In genomic region chr7:1894906-1895663, GRCh38 we compare ENCODE assay signal across 26 cellular contexts.
DNase-seq lines count a peak whose midpoint lies in the region; ATAC-seq and TF ChIP-seq lines count a peak whose summit lies in the region.
"Had no signal": no experiment of that assay in that cellular context is flagged by ENCODE, and none has a peak within 500 bp of the region (broad histone marks: within the 10 kb centered on the region; RNA-seq: fewer than 3 reads in every experiment).

No MANE protein-coding gene starts in this region.

- no peak for ATAC-seq in heart left ventricle
- no peak for ATAC-seq in IMR-90 (ENCODE audit: low read depth)
- ATAC-seq in stimulated activated naive B cell treated with anti-CD40 and anti-IgM and Interleukin-4, amounts not matched to agents 10 μg/mL and 1 μg/mL and 100 μg/mL, for 72 hours (replicated peaks): no peak
- ATAC-seq in HG02623 (IDR thresholded peaks at IDR 0.05; ENCODE audit: unreplicated experiment): no peak

- peaks cover 5% of the 10 kb centered on the region for H3K27me3 Mint-ChIP-seq in endothelial cell (ENCODE audit: unreplicated experiment)
- H3K27me3 Mint-ChIP-seq in stimulated activated naive B cell treated with anti-CD40 and anti-IgM and Interleukin-4, amounts not matched to agents 10 μg/mL and 1 μg/mL and 100 μg/mL, for 72 hours: no peaks in the 10 kb centered on the region
- H3K27me3 Mint-ChIP-seq: activated naive CD8-positive, alpha-beta T cell had no signal

- no peak overlapping the region for H3K27ac Mint-ChIP-seq in endothelial cell (ENCODE audit: unreplicated experiment)
- peak overlapping the region; percentile 37 for H3K27ac Mint-ChIP-seq in stimulated activated naive B cell treated with anti-CD40 and anti-IgM and Interleukin-4, amounts not matched to agents 10 μg/mL and 1 μg/mL and 100 μg/mL, for 72 hours
- H3K27ac Mint-ChIP-seq: activated naive CD8-positive, alpha-beta T cell had no signal

- no peak overlapping the region for H3K4me2 ChIP-seq in IMR-90 (ENCODE audit: low read depth, low read length)

- H3K4me3 ChIP-seq in heart left ventricle (no peak overlapping the region), IMR-90 (ENCODE audit: insufficient read depth, low read depth, low read length) (no peak overlapping the region)
- H3K4me3 ChIP-seq: breast epithelium, colonic mucosa, HAP-1, SJSA1, suprapubic skin, upper lobe of left lung had no signal

- dilution Hi-C loops in IMR-90 (cut with HindIII; ENCODE audit: low sequenced_read_pairs, unreplicated experiment): no loop called here

- peak overlapping the region; percentile 50 for H2AK9ac ChIP-seq in IMR-90 (replicated peaks; ENCODE audit: low read depth, low read length, poor library complexity)

- POLR2A ChIA-PET in IMR-90 (lab: Charles Lee; ENCODE audit: unreplicated experiment): no interaction called here

- H2BK15ac ChIP-seq in IMR-90 (ENCODE audit: low read depth, low read length): no peak overlapping the region

- peaks cover 0 to 22% (median 0%) of the 10 kb centered on the region in 9 donors for H3K36me3 ChIP-seq in heart left ventricle
- H3K36me3 ChIP-seq in IMR-90 (ENCODE audit: control insufficient read depth, insufficient read depth, low read length): peaks cover 7% of the 10 kb centered on the region; the same call in 1 of the 2 replicates
- H3K36me3 ChIP-seq: breast epithelium, colonic mucosa, HAP-1, SJSA1 had no signal

- no peak for TF ChIP-seq POLR2A in heart left ventricle (IDR thresholded peaks at IDR 0.05)
- TF ChIP-seq POLR2A in IMR-90 (IDR thresholded peaks at IDR 0.05; ENCODE audit: low read depth, low read length): no peak

- H3K9me3 ChIP-seq in heart left ventricle (no peaks in the 10 kb centered on the region), IMR-90 (ENCODE audit: control insufficient read depth, insufficient read depth, low read length) (no peaks in the 10 kb centered on the region)
- H3K9me3 ChIP-seq: breast epithelium, colonic mucosa, HAP-1, neutrophil, SJSA1, suprapubic skin, upper lobe of left lung had no signal

- H3K4me1 ChIP-seq in heart left ventricle (peaks cover 0 to 22% (median 9%) of the 10 kb centered on the region in 12 donors), IMR-90 (ENCODE audit: control insufficient read depth, insufficient read depth, low read length) (peaks cover 10% of the 10 kb centered on the region)
- H3K4me1 ChIP-seq: breast epithelium, colonic mucosa, HAP-1, SJSA1, suprapubic skin, upper lobe of left lung had no signal

- H3K27me3 ChIP-seq in heart left ventricle: no peaks in the 10 kb centered on the region
- H3K27me3 ChIP-seq in IMR-90 (ENCODE audit: control insufficient read depth, insufficient read depth, low read length): no peaks in the 10 kb centered on the region
- H3K27me3 ChIP-seq: breast epithelium, colonic mucosa, neutrophil, SJSA1, suprapubic skin, upper lobe of left lung had no signal

- TF ChIP-seq CTCF in heart left ventricle (IDR thresholded peaks at IDR 0.05): no peak
- TF ChIP-seq CTCF in IMR-90 (conservative IDR thresholded peaks at IDR 0.05; ENCODE audit: low read depth, low read length): no peak
- no peak for TF ChIP-seq CTCF in endothelial cell (IDR thresholded peaks at IDR 0.05; ENCODE audit: unreplicated experiment)

- H3K27ac ChIP-seq in heart left ventricle (peak overlapping the region in 10 of 12 donors; percentile 4 to 77 (median 50)), IMR-90 (ENCODE audit: insufficient read depth, low read length) (no peak overlapping the region)
- H3K27ac ChIP-seq: colonic mucosa, neutrophil, SJSA1, suprapubic skin, upper lobe of left lung had no signal

- no peak overlapping the region for H2BK5ac ChIP-seq in IMR-90 (ENCODE audit: low read depth, low read length, poor library complexity, severe bottlenecking)

- H3K14ac ChIP-seq in IMR-90 (replicated peaks; ENCODE audit: low read depth, low read length): no peak overlapping the region

- H4K91ac ChIP-seq in IMR-90 (ENCODE audit: insufficient read depth, low read depth, low read length): no peak overlapping the region

- no peaks in the 10 kb centered on the region for H3K4me1 Mint-ChIP-seq in endothelial cell (ENCODE audit: unreplicated experiment)
- H3K4me1 Mint-ChIP-seq in stimulated activated naive B cell treated with anti-CD40 and anti-IgM and Interleukin-4, amounts not matched to agents 10 μg/mL and 1 μg/mL and 100 μg/mL, for 72 hours: peaks cover 3 to 17% of the 10 kb centered on the region in 2 donors

- H2AFZ ChIP-seq in IMR-90 (replicated peaks; ENCODE audit: low read length, poor library complexity): peak overlapping the region; percentile 7

- H2AK5ac ChIP-seq in IMR-90 (ENCODE audit: low read depth, low read length): no peak overlapping the region

- no peak overlapping the region for H3K9ac ChIP-seq in IMR-90 (ENCODE audit: low read depth, low read length)

- H4K5ac ChIP-seq in IMR-90 (ENCODE audit: low read depth, low read length): no peak overlapping the region

- no peak overlapping the region for H3K4ac ChIP-seq in IMR-90 (ENCODE audit: low read depth, low read length)

- TF ChIP-seq RAD21 in IMR-90 (IDR thresholded peaks at IDR 0.05; ENCODE audit: low read length): no peak

- H2BK120ac ChIP-seq in IMR-90 (ENCODE audit: low read depth, low read length): no peak overlapping the region

- CTCF ChIA-PET in IMR-90 (lab: Yijun Ruan, JAX): no interaction called here

- 81 to 87% (median 84%) methylated on average over 14 to 15 of the region's 15 CpGs for WGBS in heart left ventricle, 4 donors
- WGBS in IMR-90 (ENCODE audit: extremely low coverage in 2 of 2, insufficient read length in 1 of 2), 2 experiments: 88% methylated on average over 9 of the region's 15 CpGs; no CpG with 5 or more reads in 1 of the 2 experiments

- no peak overlapping the region for H3K23ac ChIP-seq in IMR-90 (ENCODE audit: low read depth, low read length)

- intact Hi-C loops in heart left ventricle (cut with DNase I) (loop anchor here in 1 of 10 donors (2.0 kb wide), 1 partner anchor 32 kb away; no protein-coding TSS in a partner anchor), cardiac septum (cut with DNase I) (no loop called here), IMR-90 (cut with micrococcal nuclease) (no loop called here)

- no TSS peak for BruUV-seq in IMR-90 (replicated peaks; lab: Mats Ljungman, UMichigan)

- H3K9me1 ChIP-seq in IMR-90 (ENCODE audit: insufficient read depth, low read length): peaks cover 6% of the 10 kb centered on the region

- H3K18ac ChIP-seq in IMR-90 (ENCODE audit: low read depth, low read length): no peak overlapping the region

- no peaks in the 10 kb centered on the region for H3K9me3 Mint-ChIP-seq in endothelial cell (ENCODE audit: unreplicated experiment)
- H3K9me3 Mint-ChIP-seq in stimulated activated naive B cell treated with anti-CD40 and anti-IgM and Interleukin-4, amounts not matched to agents 10 μg/mL and 1 μg/mL and 100 μg/mL, for 72 hours: no peaks in the 10 kb centered on the region

- H3K4me3 Mint-ChIP-seq in endothelial cell (ENCODE audit: unreplicated experiment): peak overlapping the region; percentile 56
- H3K4me3 Mint-ChIP-seq in stimulated activated naive B cell treated with anti-CD40 and anti-IgM and Interleukin-4, amounts not matched to agents 10 μg/mL and 1 μg/mL and 100 μg/mL, for 72 hours: no peak overlapping the region
- H3K4me3 Mint-ChIP-seq: activated naive CD8-positive, alpha-beta T cell had no signal

- in situ Hi-C loops in IMR-90 (cut with MboI; ENCODE audit: low sequenced_read_pairs) (no loop called here), KBM-7 (cut with MboI; ENCODE audit: low pct_unique_long_range_greater_than_20kb, low sequenced_read_pairs) (no loop called here)

- peaks cover 7% of the 10 kb centered on the region for H3K36me3 Mint-ChIP-seq in endothelial cell (ENCODE audit: low read depth, unreplicated experiment)
- H3K36me3 Mint-ChIP-seq in stimulated activated naive B cell treated with anti-CD40 and anti-IgM and Interleukin-4, amounts not matched to agents 10 μg/mL and 1 μg/mL and 100 μg/mL, for 72 hours: peaks cover 28 to 41% of the 10 kb centered on the region in 2 donors
- H3K36me3 Mint-ChIP-seq: activated naive CD8-positive, alpha-beta T cell had no signal

- peaks cover 0 to 2% of the 10 kb centered on the region in 2 experiments; a peak in 2 of 4 replicates for H3K79me1 ChIP-seq in IMR-90 (ENCODE audit: low read depth in 1 of 2, low read length in 2 of 2)

- no peak overlapping the region for H4K8ac ChIP-seq in IMR-90 (ENCODE audit: low read depth in 2 of 2, low read length in 2 of 2)

- DNase-seq in heart left ventricle (peak in 2 of 5 donors; percentile 23 to 24), cardiac septum (ENCODE audit: low spot score) (no peak), IMR-90 (no peak), endothelial cell (ENCODE audit: low spot score) (no peak), KBM-7 (no peak)
- no peak for DNase-seq in stimulated activated naive B cell treated with anti-CD40 and anti-IgM and Interleukin-4, amounts not matched to agents 10 μg/mL and 1 μg/mL and 100 μg/mL, for 72 hours
- no peak for DNase-seq in stimulated activated CD4-positive, alpha-beta T cell treated with anti-CD3 and anti-CD28 coated beads, Interleukin-2, amount 100 ng/mL, for 48 hours
- DNase-seq: activated CD4-positive, alpha-beta T cell treated with anti-CD3 and anti-CD28 coated beads, Interleukin-2, amount 50 U/mL, for 1 hour; activated effector memory CD4-positive, alpha-beta T cell treated with Interleukin-2 at 50 U/mL for 16 hours; activated T-cell treated with anti-CD3 and anti-CD28 coated beads, Interleukin-2, amount 50 U/mL, for 1 hour; AML-193; colonic mucosa; effector CD8-positive, alpha-beta T cell; NCI-H1048; NCI-H1694 treated with DMSO at 0.1 percent for 48 hours; NCI-H446 treated with DMSO at 0.1 percent for 48 hours; NCI-H774; stimulated activated naive CD4-positive, alpha-beta T cell treated with Interleukin-2 at 50 U/mL for 16 hours had no signal

- H4K20me1 ChIP-seq in IMR-90 (ENCODE audit: insufficient read depth, low read length): peaks cover 4% of the 10 kb centered on the region; the same call in 1 of the 2 replicates

- H2BK20ac ChIP-seq in IMR-90 (ENCODE audit: low read depth, low read length): no peak overlapping the region

- H3K56ac ChIP-seq in IMR-90 (ENCODE audit: extremely low read depth, insufficient read depth, low read length): no peak overlapping the region

TF ChIP-seq in IMR-90, 13 proteins besides CTCF, POLR2A, EP300 and RAD21 (continues in another document):
- no peak for TF ChIP-seq SMC3 (IDR thresholded peaks at IDR 0.05; ENCODE audit: low read depth, low read length)
- TF ChIP-seq MAZ (IDR thresholded peaks at IDR 0.05; ENCODE audit: borderline replicate concordance, low read depth, low read length): no peak
- TF ChIP-seq ELK1 (IDR thresholded peaks at IDR 0.05; ENCODE audit: borderline replicate concordance, low read depth, low read length): no peak
- no peak for TF ChIP-seq NFE2L2 (IDR thresholded peaks at IDR 0.05; ENCODE audit: low read depth, low read length)
